In genomic region chr16:68993885-68994284, GRCh38 we compare ENCODE assay signal across 10 cellular contexts.
DNase-seq lines count a peak whose midpoint lies in the region; ATAC-seq and TF ChIP-seq lines count a peak whose summit lies in the region.
"Had no signal": no experiment of that assay in that cellular context is flagged by ENCODE, and none has a peak within 500 bp of the region (broad histone marks: within the 10 kb centered on the region; RNA-seq: fewer than 3 reads in every experiment).

No MANE protein-coding gene starts in this region.

- H3K36me3 Mint-ChIP-seq in MCF 10A (ENCODE audit: insufficient read depth, unreplicated experiment): no peaks in the 10 kb centered on the region
- H3K36me3 Mint-ChIP-seq in effector memory CD8-positive, alpha-beta T cell (ENCODE audit: insufficient read depth): peaks cover 3% of the 10 kb centered on the region

- no peak overlapping the region for H3K4me3 Mint-ChIP-seq in MCF 10A (ENCODE audit: unreplicated experiment)
- H3K4me3 Mint-ChIP-seq in effector memory CD8-positive, alpha-beta T cell: no peak overlapping the region

- H3K36me3 ChIP-seq in ACC112 (ENCODE audit: insufficient read depth, low read length): no peaks in the 10 kb centered on the region

- no peaks in the 10 kb centered on the region for H3K27me3 ChIP-seq in ACC112 (ENCODE audit: insufficient read depth, low read length)

- ATAC-seq in left lobe of liver: peak; percentile 90
- no peak for ATAC-seq in effector memory CD8-positive, alpha-beta T cell (replicated peaks)

- CTCF ChIA-PET in MCF 10A (lab: Yijun Ruan, JAX): interaction anchor here (0.6 to 0.9 kb wide), 5 partner anchors 16 to 130 kb away, joined by 3 to 4 read pairs (median 3); partner anchors contain the start of gene HAS3

- H3K27me3 Mint-ChIP-seq in MCF 10A (ENCODE audit: insufficient read depth, unreplicated experiment): no peaks in the 10 kb centered on the region
- H3K27me3 Mint-ChIP-seq in effector memory CD8-positive, alpha-beta T cell: no peaks in the 10 kb centered on the region

- H3K79me2 ChIP-seq in ACC112 (ENCODE audit: control insufficient read depth, insufficient read depth, low read length, unreplicated experiment): no peaks in the 10 kb centered on the region

- no peak for TF ChIP-seq CTCF in MCF 10A (IDR thresholded peaks at IDR 0.05; ENCODE audit: unreplicated experiment)

- H3K4me1 Mint-ChIP-seq in MCF 10A (ENCODE audit: insufficient read depth, unreplicated experiment): peaks cover 38% of the 10 kb centered on the region
- H3K4me1 Mint-ChIP-seq in effector memory CD8-positive, alpha-beta T cell (ENCODE audit: low read depth in 2 of 2): no peaks in the 10 kb centered on the region

- H3K4me3 ChIP-seq in ACC112 (ENCODE audit: low read depth, low read length): peak overlapping the region; percentile 40

- H3K27ac Mint-ChIP-seq in MCF 10A (ENCODE audit: low read depth, unreplicated experiment): peak overlapping the region; percentile 93
- peak overlapping the region in 1 of 2 donors; percentile 28 for H3K27ac Mint-ChIP-seq in effector memory CD8-positive, alpha-beta T cell

- no TSS peak for BruUV-seq in MCF 10A (replicated peaks; lab: Mats Ljungman, UMichigan)

- no peak overlapping the region for H2AFZ ChIP-seq in ACC112 (ENCODE audit: low read length, unreplicated experiment)

- intact Hi-C loops in MCF 10A (cut with micrococcal nuclease): no loop called here

- peak; percentile 73 for DNase-seq in HPDE6-E6E7 (ENCODE audit: extremely low spot score)
- DNase-seq in MCF 10A (ENCODE audit: unreplicated experiment): peak; percentile 77
- DNase-seq in left lobe of liver (ENCODE audit: low spot score): no peak
- DNase-seq in effector memory CD8-positive, alpha-beta T cell: no peak
- no peak for DNase-seq in NCI-H2171 (lab: John Stamatoyannopoulos, UW)
- DNase-seq in activated CD4-positive, alpha-beta T cell treated with anti-CD3 and anti-CD28 coated beads, Interleukin-2, amount 50 U/mL, for 48 hours: no peak
- no peak for DNase-seq in SK-N-DZ (ENCODE audit: low spot score)
- DNase-seq: SHP77 had no signal

- H3K4me1 ChIP-seq in ACC112 (ENCODE audit: control insufficient read depth, insufficient read depth, low read length, unreplicated experiment): peaks cover 41% of the 10 kb centered on the region

- peak overlapping the region; percentile 93 for H3K27ac ChIP-seq in ACC112 (ENCODE audit: low read depth, low read length)
- H3K27ac ChIP-seq: C4-2B had no signal

- POLR2A ChIA-PET in MCF 10A (lab: Yijun Ruan, JAX): interaction anchor here (0.6 to 2.4 kb wide), 6 partner anchors 13 to 760 kb away, joined by 3 to 7 read pairs (median 3); partner anchors contain the start of gene CDH3

- peaks cover 5% of the 10 kb centered on the region for H3K9me3 Mint-ChIP-seq in MCF 10A (ENCODE audit: unreplicated experiment)
- H3K9me3 Mint-ChIP-seq in effector memory CD8-positive, alpha-beta T cell: no peaks in the 10 kb centered on the region

Comparison
In these comparisons a context has a peak if more than half of its experiments do, and no peak if none do; other contexts are left out.
1. DNase-seq: peak in HPDE6-E6E7 (single experiment) and MCF 10A (single experiment); none in left lobe of liver (single experiment), effector memory CD8-positive, alpha-beta T cell (0 of 3), NCI-H2171 (single experiment), activated CD4-positive, alpha-beta T cell treated with anti-CD3 and anti-CD28 coated beads, Interleukin-2, amount 50 U/mL, for 48 hours (0 of 2) and SK-N-DZ (single experiment).